Comparison of ENCODE assay signal across 13 cellular contexts in the genomic region with DNA sequence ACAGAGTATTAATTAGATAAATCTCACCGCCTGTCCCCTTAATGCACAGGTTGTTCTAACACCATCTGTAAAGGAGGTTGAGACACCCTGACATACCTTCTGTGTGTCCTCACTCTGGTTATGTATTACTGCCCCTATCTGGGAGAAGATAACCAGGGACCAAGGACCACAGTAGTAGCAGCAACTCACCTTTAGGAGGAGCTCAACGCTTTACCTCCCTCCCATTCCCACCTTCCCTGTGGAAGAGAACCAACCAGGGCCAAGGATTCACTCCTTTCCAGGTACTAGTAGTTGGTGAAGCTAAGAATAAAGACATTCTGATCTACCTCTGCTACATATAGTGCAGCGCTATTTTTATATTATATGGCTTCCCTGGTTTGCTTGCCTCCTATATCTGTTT.
DNase-seq lines count a peak whose midpoint lies in the region; ATAC-seq and TF ChIP-seq lines count a peak whose summit lies in the region.
"Had no signal": no experiment of that assay in that cellular context is flagged by ENCODE, and none has a peak within 500 bp of the region (broad histone marks: within the 10 kb centered on the region; RNA-seq: fewer than 3 reads in every experiment).

No MANE protein-coding gene starts in this region.

- no peaks in the 10 kb centered on the region for H3K4me1 Mint-ChIP-seq in activated CD4-positive, alpha-beta memory T cell treated with anti-CD3 and anti-CD28 coated beads for 36 hours (ENCODE audit: low read depth)
- H3K4me1 Mint-ChIP-seq: activated naive CD8-positive, alpha-beta T cell treated with anti-CD3 and anti-CD28 coated beads, Interleukin-2, amount 10 ng/mL, durations not matched to agents 7 days and 5 days had no signal

- no peak overlapping the region for H3K9ac ChIP-seq in OCI-LY3 (ENCODE audit: low read length)

- TF ChIP-seq CTCF in C4-2B (conservative IDR thresholded peaks at IDR 0.05) (peak; percentile 57), HFF-Myc (IDR thresholded peaks at IDR 0.05; ENCODE audit: low read depth, low read length, missing control alignments) (peak; percentile 29), OCI-LY3 (IDR thresholded peaks at IDR 0.05; ENCODE audit: low read depth, low read length) (peak; percentile 35), right atrium auricular region (IDR thresholded peaks at IDR 0.05) (no peak), body of pancreas (IDR thresholded peaks at IDR 0.05) (peak in 2 of 7 experiments; percentile 15 to 34)

- TF ChIP-seq POLR2A in body of pancreas (IDR thresholded peaks at IDR 0.05): no peak

- CTCF ChIA-PET in activated CD4-positive, alpha-beta memory T cell treated with anti-CD3 and anti-CD28 coated beads for 36 hours (lab: Charles Lee): no interaction called here

- no peak overlapping the region for H3K27ac Mint-ChIP-seq in activated CD4-positive, alpha-beta memory T cell treated with anti-CD3 and anti-CD28 coated beads for 36 hours
- H3K27ac Mint-ChIP-seq: activated B cell treated with CpG ODN at 0.5 μM for 24 hours; activated naive CD8-positive, alpha-beta T cell treated with anti-CD3 and anti-CD28 coated beads, Interleukin-2, amount 10 ng/mL, durations not matched to agents 7 days and 5 days had no signal

- no peaks in the 10 kb centered on the region for H3K79me2 ChIP-seq in OCI-LY3 (ENCODE audit: low read length)

- H4K20me1 ChIP-seq in OCI-LY3 (ENCODE audit: insufficient read depth, low read length): no peaks in the 10 kb centered on the region

- peaks cover 10% of the 10 kb centered on the region for H3K27me3 Mint-ChIP-seq in activated CD4-positive, alpha-beta memory T cell treated with anti-CD3 and anti-CD28 coated beads for 36 hours

- H3K9me3 ChIP-seq in OCI-LY3 (ENCODE audit: insufficient read depth, low read length) (no peaks in the 10 kb centered on the region), right atrium auricular region (no peaks in the 10 kb centered on the region), body of pancreas (no peaks in the 10 kb centered on the region)

- no peak overlapping the region for H3K4me2 ChIP-seq in OCI-LY3 (ENCODE audit: low read length)

- intact Hi-C loops in activated CD4-positive, alpha-beta memory T cell treated with anti-CD3 and anti-CD28 coated beads for 36 hours (cut with micrococcal nuclease): no loop called here
- intact Hi-C loops in body of pancreas (cut with DNase I): no loop called here

- H3K36me3 Mint-ChIP-seq in activated CD4-positive, alpha-beta memory T cell treated with anti-CD3 and anti-CD28 coated beads for 36 hours: no peaks in the 10 kb centered on the region
- H3K36me3 Mint-ChIP-seq: activated naive CD8-positive, alpha-beta T cell treated with anti-CD3 and anti-CD28 coated beads, Interleukin-2, amount 10 ng/mL, durations not matched to agents 7 days and 5 days had no signal

- H3K9me3 Mint-ChIP-seq in activated CD4-positive, alpha-beta memory T cell treated with anti-CD3 and anti-CD28 coated beads for 36 hours: no peaks in the 10 kb centered on the region
- H3K9me3 Mint-ChIP-seq: activated B cell treated with CpG ODN at 0.5 μM for 24 hours; activated naive CD8-positive, alpha-beta T cell treated with anti-CD3 and anti-CD28 coated beads, Interleukin-2, amount 10 ng/mL, durations not matched to agents 7 days and 5 days had no signal

- H3K27ac ChIP-seq in C4-2B (no peak overlapping the region), OCI-LY3 (ENCODE audit: low read length) (no peak overlapping the region), right atrium auricular region (no peak overlapping the region), body of pancreas (no peak overlapping the region)

- peaks cover 4% of the 10 kb centered on the region; the same call in 1 of the 2 replicates for H3K27me3 ChIP-seq in OCI-LY3 (ENCODE audit: low read depth, low read length)
- H3K27me3 ChIP-seq in right atrium auricular region: no peaks in the 10 kb centered on the region
- no peaks in the 10 kb centered on the region for H3K27me3 ChIP-seq in body of pancreas

- POLR2A ChIA-PET in activated CD4-positive, alpha-beta memory T cell treated with anti-CD3 and anti-CD28 coated beads for 36 hours (lab: Charles Lee): no interaction called here

- WGBS in body of pancreas, 2 donors: 33 to 37% methylated on average over 3 of the region's 3 CpGs

- H3K36me3 ChIP-seq in OCI-LY3 (replicated peaks; ENCODE audit: low read depth, low read length) (no peaks in the 10 kb centered on the region), right atrium auricular region (no peaks in the 10 kb centered on the region), body of pancreas (replicated peaks in 1 of 2; ENCODE audit: insufficient read depth in 1 of 2, low read depth in 2 of 2) (no peaks in the 10 kb centered on the region)

- no peak overlapping the region for H2AFZ ChIP-seq in OCI-LY3 (ENCODE audit: low read depth, low read length)

- ATAC-seq in body of pancreas: no peak

- DNase-seq in HFF-Myc (ENCODE audit: extremely low read depth, low read depth) (no peak), iPS DF 4.7 (ENCODE audit: extremely low read depth, low spot score) (peak; percentile 69), LoVo (ENCODE audit: low spot score) (no peak), right atrium auricular region (ENCODE audit: low spot score) (no peak), body of pancreas (no peak)
- no peak for DNase-seq in activated CD4-positive, alpha-beta memory T cell treated with anti-CD3 and anti-CD28 coated beads for 36 hours
- DNase-seq: activated B cell treated with CpG ODN at 0.5 μM for 24 hours; activated naive CD8-positive, alpha-beta T cell treated with anti-CD3 and anti-CD28 coated beads, Interleukin-2, amount 10 ng/mL, durations not matched to agents 7 days and 5 days; Calu3; midbrain; stimulated activated CD4-positive, alpha-beta T cell treated with anti-CD3 and anti-CD28 coated beads, Interleukin-15, amount 100 ng/mL, for 24 hours had no signal

- no peak overlapping the region for H3K4me3 Mint-ChIP-seq in activated CD4-positive, alpha-beta memory T cell treated with anti-CD3 and anti-CD28 coated beads for 36 hours
- H3K4me3 Mint-ChIP-seq: activated B cell treated with CpG ODN at 0.5 μM for 24 hours; activated naive CD8-positive, alpha-beta T cell treated with anti-CD3 and anti-CD28 coated beads, Interleukin-2, amount 10 ng/mL, durations not matched to agents 7 days and 5 days had no signal

- H3K4me3 ChIP-seq in HFF-Myc (replicated peaks; ENCODE audit: low read depth, low read length): no peak overlapping the region
- no peak overlapping the region for H3K4me3 ChIP-seq in OCI-LY3 (ENCODE audit: low read length)
- no peak overlapping the region for H3K4me3 ChIP-seq in right atrium auricular region
- no peak overlapping the region for H3K4me3 ChIP-seq in body of pancreas

- no peaks in the 10 kb centered on the region for H3K4me1 ChIP-seq in OCI-LY3 (ENCODE audit: low read length)
- no peaks in the 10 kb centered on the region for H3K4me1 ChIP-seq in right atrium auricular region
- H3K4me1 ChIP-seq in body of pancreas: no peaks in the 10 kb centered on the region

Comparison
In these comparisons a context has a peak if more than half of its experiments do, and no peak if none do; other contexts are left out.
1. CTCF ChIP-seq: peak in C4-2B (single experiment), HFF-Myc (single experiment) and OCI-LY3 (single experiment); none in right atrium auricular region (0 of 2).